ENCODE assay signal across 8 cellular contexts in the genomic region with DNA sequence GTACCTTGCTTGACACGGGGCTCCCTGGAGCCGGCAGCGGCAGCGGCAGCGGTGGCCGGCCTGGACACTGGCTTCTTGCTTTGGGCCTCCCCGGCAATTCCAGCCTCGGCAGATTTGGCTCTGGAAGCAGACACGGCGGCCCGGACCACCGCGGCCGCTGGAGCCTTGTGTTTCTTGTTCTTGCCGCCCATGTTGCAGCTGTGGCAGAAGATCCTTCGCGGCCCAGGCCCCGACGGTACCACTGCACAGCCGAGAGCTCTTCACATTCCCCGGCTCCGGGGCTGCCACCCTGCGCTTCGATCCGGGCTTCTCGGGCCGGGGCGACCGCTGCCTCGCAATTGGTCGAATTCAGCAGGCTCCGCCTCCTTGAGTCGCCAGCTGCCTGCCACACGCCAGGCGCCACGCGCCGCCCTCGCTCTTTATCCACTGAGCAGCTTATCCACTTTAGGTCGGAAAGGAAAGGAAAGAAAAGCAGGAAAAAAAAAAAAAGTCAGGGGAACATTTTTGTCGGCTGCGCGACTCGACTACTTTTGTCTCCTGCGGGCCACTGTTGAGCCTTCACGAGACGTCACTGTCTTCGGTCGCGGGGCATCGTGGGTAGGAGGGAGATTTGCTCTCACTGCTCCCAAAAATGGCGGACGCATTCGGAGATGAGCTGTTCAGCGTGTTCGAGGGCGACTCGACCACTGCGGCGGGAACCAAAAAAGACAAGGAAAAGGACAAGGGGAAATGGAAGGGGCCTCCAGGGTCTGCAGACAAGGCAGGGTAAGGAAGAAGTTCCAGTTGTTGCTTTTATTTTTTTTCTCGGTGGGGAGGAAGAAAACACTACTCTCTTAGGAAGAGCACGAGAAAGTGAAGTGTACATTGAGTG. TPM values are rescaled to one million over a fixed set of nuclear protein-coding genes. Genes with fewer than 3 reads are reported as not detected.
DNase-seq lines count a peak whose midpoint lies in the region; ATAC-seq lines count a peak whose summit lies in the region.

Gene DHX29 (minus strand): TSS at position 312 of the 871 bp plus-strand sequence. CDS start 121 bp downstream, at position 191.
Gene MTREX (plus strand): TSS at position 607 of the 871 bp plus-strand sequence. CDS start 25 bp downstream, at position 632.

- peak within 1 kb of the TSS; percentile 99 for H3K4me3 ChIP-seq in endocrine pancreas (ENCODE audit: control insufficient read depth, insufficient read depth, low read length)

- H3K9me3 Mint-ChIP-seq in memory B cell, result no peaks in the 10 kb centered on the region

- peaks cover 39% of the 10 kb centered on the region for H3K4me1 ChIP-seq in endocrine pancreas (ENCODE audit: control insufficient read depth, insufficient read depth, low read length)

- H3K27ac Mint-ChIP-seq in memory B cell, result no peak within 1 kb of the TSS

- peak within 1 kb of the TSS; percentile 96 for H3K9ac ChIP-seq in endocrine pancreas (ENCODE audit: control insufficient read depth, insufficient read depth, low read length)

- DNase-seq in COR-L47 (lab: John Stamatoyannopoulos, UW) (peak; percentile 85), HT1080 (ENCODE audit: low read depth) (peak; percentile 93), NOMO-1 (lab: John Stamatoyannopoulos, UW; ENCODE audit: unreplicated experiment in 2 of 2) (peak; percentile 84 to 85), memory B cell (ENCODE audit: low spot score in 2 of 2) (peak; percentile 84 to 91)
- peak; percentile 64 for DNase-seq in stimulated activated CD8-positive, alpha-beta memory T cell treated with anti-CD3 and anti-CD28 coated beads, Interleukin-12 subunit alpha, Interleukin-12 subunit beta, amount 100 ng/mL, for 24 hours (ENCODE audit: extremely low read depth)

- CTCF ChIA-PET in activated CD8-positive, alpha-beta memory T cell treated with anti-CD3 and anti-CD28 coated beads for 36 hours (lab: Charles Lee), result interaction anchor here (0.8 to 1.6 kb wide), 3 partner anchors 10 to 122 kb away, joined by 3 to 6 read pairs (median 4); no protein-coding TSS in a partner anchor

- H3K9me3 ChIP-seq in endocrine pancreas (ENCODE audit: control insufficient read depth, low read length), result no peaks in the 10 kb centered on the region

- POLR2A ChIA-PET in activated CD8-positive, alpha-beta memory T cell treated with anti-CD3 and anti-CD28 coated beads for 36 hours (lab: Charles Lee), result interaction anchor here (0.6 to 1.9 kb wide), 8 partner anchors 10 to 1244 kb away, joined by 3 to 12 read pairs (median 4); no protein-coding TSS in a partner anchor

- no peaks in the 10 kb centered on the region for H3K27me3 Mint-ChIP-seq in memory B cell

- H3K4me3 Mint-ChIP-seq in memory B cell, result no peak within 1 kb of the TSS

- ATAC-seq in GM21367 (IDR thresholded peaks at IDR 0.05; ENCODE audit: unreplicated experiment) (peak; percentile 84), memory B cell (ENCODE audit: low read depth) (peak; percentile 88)

- peaks cover 7% of the 10 kb centered on the region for H3K36me3 Mint-ChIP-seq in memory B cell

- H3K4me1 Mint-ChIP-seq in memory B cell, result peaks cover 15% of the 10 kb centered on the region

- no peaks in the 10 kb centered on the region for H3K27me3 ChIP-seq in endocrine pancreas (ENCODE audit: control insufficient read depth, insufficient read depth, low read length)

- H3K36me3 ChIP-seq in endocrine pancreas (ENCODE audit: control insufficient read depth, insufficient read depth, low read length), result no peaks in the 10 kb centered on the region

RNA-seq across cellular contexts. Expression of gene DHX29, which starts in this region (rescaled TPM):
- 22.4 and 23.7 TPM in 2 replicates for total RNA-seq in HT1080 (2014; rRNA removed; shearing (Covaris generic))
- polyA plus RNA-seq in HT1080 (2015; cell fraction: cytosol; rRNA removed), result 12.1 and 15.9 TPM in 2 replicates
- 27.8 and 27.9 TPM in 2 replicates for polyA plus RNA-seq in HT1080 (2015; cell fraction: nucleus; rRNA removed)
- 10 to 100 TPM; 18.7 to 19.6 TPM for total RNA-seq in activated CD8-positive, alpha-beta memory T cell treated with anti-CD3 and anti-CD28 coated beads for 36 hours

RNA-seq across cellular contexts. Expression of gene MTREX, which starts in this region (rescaled TPM):
- total RNA-seq in HT1080 (2014; rRNA removed; shearing (Covaris generic)), result 66.7 and 72.9 TPM in 2 replicates
- 48.5 and 69.0 TPM in 2 replicates for polyA plus RNA-seq in HT1080 (2015; cell fraction: cytosol; rRNA removed)
- polyA plus RNA-seq in HT1080 (2015; cell fraction: nucleus; rRNA removed), result 139 and 146 TPM in 2 replicates
- total RNA-seq in activated CD8-positive, alpha-beta memory T cell treated with anti-CD3 and anti-CD28 coated beads for 36 hours, result 100 to 1,000 TPM; 108 to 118 TPM

Comparison
In these comparisons a context has a peak if more than half of its experiments do, and no peak if none do; other contexts are left out.
1. Peak in every context shown above with its lines: DNase-seq, ATAC-seq and H3K4me3 ChIP-seq.